Comparison of ENCODE assay signal across 21 cellular contexts in genomic region chr5:145975001-145975360, GRCh38. TPM values are rescaled to one million over a fixed set of nuclear protein-coding genes. Genes with fewer than 3 reads are reported as not detected.
DNase-seq lines count a peak whose midpoint lies in the region; ATAC-seq and TF ChIP-seq lines count a peak whose summit lies in the region.
"Had no signal": no experiment of that assay in that cellular context is flagged by ENCODE, and none has a peak within 500 bp of the region (broad histone marks: within the 10 kb centered on the region; RNA-seq: fewer than 3 reads in every experiment).

No MANE protein-coding gene starts in this region.

- H2AFZ ChIP-seq in GM23338 = no peak overlapping the region
- H2AFZ ChIP-seq: neural progenitor cell had no signal

- no TSS peak for BruUV-seq in MCF 10A (replicated peaks; lab: Mats Ljungman, UMichigan)

- no peaks in the 10 kb centered on the region for H3K36me3 ChIP-seq in breast epithelium
- H3K36me3 ChIP-seq in right lobe of liver = no peaks in the 10 kb centered on the region
- H3K36me3 ChIP-seq in tibial artery = no peaks in the 10 kb centered on the region
- H3K36me3 ChIP-seq in GM23338 (ENCODE audit: insufficient read depth) = no peaks in the 10 kb centered on the region
- H3K36me3 ChIP-seq in prostate gland = no peaks in the 10 kb centered on the region
- H3K36me3 ChIP-seq: neural progenitor cell, SJCRH30 had no signal

- H3K4me2 ChIP-seq in GM23338 = no peak overlapping the region
- H3K4me2 ChIP-seq: neural progenitor cell had no signal

- intact Hi-C loops in MCF 10A (cut with micrococcal nuclease) = loop anchor here (2.0 to 5.0 kb wide), 2 partner anchors 38 to 52 kb away; partner anchors contain the start of gene SH3RF2
- intact Hi-C loops in breast epithelium (cut with DNase I; ENCODE audit: low total_unique reads) = no loop called here
- intact Hi-C loops in right lobe of liver (cut with DNase I) = no loop called here
- intact Hi-C loops in tibial artery (cut with DNase I; ENCODE audit: low total_unique reads) = no loop called here
- intact Hi-C loops in prostate gland (cut with DNase I) = no loop called here

- H3K79me2 ChIP-seq in GM23338 (replicated peaks; ENCODE audit: insufficient read depth) = no peaks in the 10 kb centered on the region

- no peak for TF ChIP-seq POLR2A in breast epithelium (IDR thresholded peaks at IDR 0.05)
- no peak for TF ChIP-seq POLR2A in right lobe of liver (IDR thresholded peaks at IDR 0.05)
- TF ChIP-seq POLR2A in prostate gland (IDR thresholded peaks at IDR 0.05) = no peak

- no peak overlapping the region for H3K27ac ChIP-seq in breast epithelium
- peak overlapping the region; percentile 59 for H3K27ac ChIP-seq in epithelial cell of prostate
- H3K27ac ChIP-seq in right lobe of liver = peak overlapping the region in 2 of 3 donors; percentile 79 to 83
- H3K27ac ChIP-seq in tibial artery = peak overlapping the region; percentile 80 to 82
- H3K27ac ChIP-seq in GM23338 (ENCODE audit: low read depth) = no peak overlapping the region
- H3K27ac ChIP-seq in prostate gland = no peak overlapping the region
- H3K27ac ChIP-seq: neural progenitor cell, SJCRH30 had no signal

- H3K36me3 Mint-ChIP-seq in MCF 10A (ENCODE audit: insufficient read depth, unreplicated experiment) = no peaks in the 10 kb centered on the region
- H3K36me3 Mint-ChIP-seq in GM23338 (ENCODE audit: low read depth) = no peaks in the 10 kb centered on the region
- H3K36me3 Mint-ChIP-seq: activated naive CD4-positive, alpha-beta T cell treated with anti-CD3 and anti-CD28 coated beads, Interleukin-2, amount 50 U/mL, for 24 hours; neural progenitor cell; type B pancreatic cell had no signal

- H3K4me3 Mint-ChIP-seq in MCF 10A (ENCODE audit: unreplicated experiment) (no peak overlapping the region), GM23338 (no peak overlapping the region)
- H3K4me3 Mint-ChIP-seq: activated CD4-positive, alpha-beta T cell treated with anti-CD3 and anti-CD28 coated beads for 36 hours; activated naive CD4-positive, alpha-beta T cell treated with anti-CD3 and anti-CD28 coated beads, Interleukin-2, amount 50 U/mL, for 24 hours; neural progenitor cell; stimulated activated naive CD8-positive, alpha-beta T cell treated with anti-CD3 and anti-CD28 coated beads, Interleukin-15, Interleukin-2, amounts not matched to agents 100 ng/mL and 50 ng/mL, for 24 hours; T-helper 1 cell treated with Interleukin-12 subunit alpha and Interleukin-12 subunit beta and Interleukin-4 antibody, amounts not matched to agents 30 μg/mL and 1 μg/mL, for 36 hours; type B pancreatic cell had no signal

- no peaks in the 10 kb centered on the region for H3K9me3 Mint-ChIP-seq in MCF 10A (ENCODE audit: unreplicated experiment)
- H3K9me3 Mint-ChIP-seq in GM23338 = no peaks in the 10 kb centered on the region
- H3K9me3 Mint-ChIP-seq: activated naive CD4-positive, alpha-beta T cell treated with anti-CD3 and anti-CD28 coated beads, Interleukin-2, amount 50 U/mL, for 24 hours; neural progenitor cell; stimulated activated naive CD8-positive, alpha-beta T cell treated with anti-CD3 and anti-CD28 coated beads, Interleukin-15, Interleukin-2, amounts not matched to agents 100 ng/mL and 50 ng/mL, for 24 hours; type B pancreatic cell had no signal

- DNase-seq in MCF 10A (ENCODE audit: unreplicated experiment) = no peak
- no peak for DNase-seq in breast epithelium (ENCODE audit: low spot score in 2 of 2)
- no peak for DNase-seq in epithelial cell of prostate (ENCODE audit: low read depth, low spot score)
- DNase-seq in right lobe of liver = peak in 2 of 3 donors; percentile 74 to 89
- peak; percentile 57 to 89 for DNase-seq in tibial artery
- DNase-seq in GM23338 (ENCODE audit: low spot score) = no peak
- no peak for DNase-seq in prostate gland (ENCODE audit: low spot score)
- DNase-seq: COR-L47; glutamatergic neuron; NCI-H1092; NCI-H2029; stimulated activated CD4-positive, alpha-beta T cell treated with anti-CD3 and anti-CD28 coated beads, Interleukin-12 subunit alpha, Interleukin-12 subunit beta, amount 100 ng/mL, for 4 hours; stimulated activated CD4-positive, alpha-beta T cell treated with anti-CD3 and anti-CD28 coated beads, Interleukin-4, amount 100 ng/mL, for 4 hours had no signal

- H3K4me1 ChIP-seq in breast epithelium (no peaks in the 10 kb centered on the region), right lobe of liver (peaks cover 0 to 53% (median 21%) of the 10 kb centered on the region in 4 donors), tibial artery (peaks cover 0 to 42% (median 30%) of the 10 kb centered on the region in 4 donors), GM23338 (ENCODE audit: insufficient read depth) (no peaks in the 10 kb centered on the region), prostate gland (replicated peaks) (no peaks in the 10 kb centered on the region)
- H3K4me1 ChIP-seq: SJCRH30 had no signal

- peak overlapping the region; percentile 72 for H3K27ac Mint-ChIP-seq in MCF 10A (ENCODE audit: low read depth, unreplicated experiment)
- no peak overlapping the region for H3K27ac Mint-ChIP-seq in GM23338
- H3K27ac Mint-ChIP-seq: activated CD4-positive, alpha-beta T cell treated with anti-CD3 and anti-CD28 coated beads for 36 hours; activated naive CD4-positive, alpha-beta T cell treated with anti-CD3 and anti-CD28 coated beads, Interleukin-2, amount 50 U/mL, for 24 hours; neural progenitor cell; stimulated activated naive CD8-positive, alpha-beta T cell treated with anti-CD3 and anti-CD28 coated beads, Interleukin-15, Interleukin-2, amounts not matched to agents 100 ng/mL and 50 ng/mL, for 24 hours; T-helper 1 cell treated with Interleukin-12 subunit alpha and Interleukin-12 subunit beta and Interleukin-4 antibody, amounts not matched to agents 30 μg/mL and 1 μg/mL, for 36 hours had no signal

- H3K27me3 ChIP-seq in breast epithelium (no peaks in the 10 kb centered on the region), right lobe of liver (no peaks in the 10 kb centered on the region), tibial artery (no peaks in the 10 kb centered on the region), GM23338 (ENCODE audit: insufficient read depth) (no peaks in the 10 kb centered on the region), prostate gland (replicated peaks; ENCODE audit: insufficient read depth) (no peaks in the 10 kb centered on the region)
- H3K27me3 ChIP-seq: neural progenitor cell, SJCRH30 had no signal

- H3K4me3 ChIP-seq in breast epithelium = no peak overlapping the region
- H3K4me3 ChIP-seq in right lobe of liver = no peak overlapping the region
- H3K4me3 ChIP-seq in tibial artery = no peak overlapping the region
- H3K4me3 ChIP-seq in GM23338 = no peak overlapping the region
- no peak overlapping the region for H3K4me3 ChIP-seq in prostate gland
- H3K4me3 ChIP-seq: neural progenitor cell, SJCRH30 had no signal

- H3F3A ChIP-seq in GM23338 (replicated peaks; ENCODE audit: low read depth) = no peaks in the 10 kb centered on the region

- peaks cover 59% of the 10 kb centered on the region for H3K4me1 Mint-ChIP-seq in MCF 10A (ENCODE audit: insufficient read depth, unreplicated experiment)
- H3K4me1 Mint-ChIP-seq in GM23338 = peaks cover 2% of the 10 kb centered on the region; the same call in 1 of the 3 replicates
- H3K4me1 Mint-ChIP-seq: activated naive CD4-positive, alpha-beta T cell treated with anti-CD3 and anti-CD28 coated beads, Interleukin-2, amount 50 U/mL, for 24 hours had no signal

- H3K27me3 Mint-ChIP-seq in MCF 10A (ENCODE audit: insufficient read depth, unreplicated experiment) (no peaks in the 10 kb centered on the region), GM23338 (ENCODE audit: insufficient read depth, low read depth, poor library complexity) (no peaks in the 10 kb centered on the region)
- H3K27me3 Mint-ChIP-seq: activated naive CD4-positive, alpha-beta T cell treated with anti-CD3 and anti-CD28 coated beads, Interleukin-2, amount 50 U/mL, for 24 hours; type B pancreatic cell had no signal

- peak; percentile 4 to 83 (median 72) for ATAC-seq in right lobe of liver
- no peak for ATAC-seq in GM23338
- no peak for ATAC-seq in HG03442 (IDR thresholded peaks at IDR 0.05; ENCODE audit: unreplicated experiment)
- ATAC-seq: activated CD4-positive, alpha-beta T cell treated with anti-CD3 and anti-CD28 coated beads for 36 hours had no signal

- POLR2A ChIA-PET in MCF 10A (lab: Yijun Ruan, JAX) = interaction anchor here (0.8 to 2.8 kb wide), 13 partner anchors 9 to 66 kb away, joined by 3 to 25 read pairs (median 4); partner anchors contain the start of gene SH3RF2

- TF ChIP-seq CTCF in MCF 10A (IDR thresholded peaks at IDR 0.05; ENCODE audit: unreplicated experiment) = no peak
- TF ChIP-seq CTCF in breast epithelium (IDR thresholded peaks at IDR 0.05) = no peak
- TF ChIP-seq CTCF in right lobe of liver (IDR thresholded peaks at IDR 0.05) = no peak
- TF ChIP-seq CTCF in tibial artery (IDR thresholded peaks at IDR 0.05) = no peak
- TF ChIP-seq CTCF in GM23338 (conservative IDR thresholded peaks at IDR 0.05; ENCODE audit: low read depth in 2 of 2) = no peak
- no peak for TF ChIP-seq CTCF in prostate gland (IDR thresholded peaks at IDR 0.05)

- H3K9me2 ChIP-seq in GM23338 (ENCODE audit: insufficient read depth) = peaks cover 6% of the 10 kb centered on the region

- CTCF ChIA-PET in MCF 10A (lab: Yijun Ruan, JAX) = interaction anchor here (0.6 to 2.5 kb wide), 7 partner anchors 29 to 1775 kb away, joined by 3 to 8 read pairs (median 4); no protein-coding TSS in a partner anchor

- H3K9me3 ChIP-seq in breast epithelium (no peaks in the 10 kb centered on the region), right lobe of liver (no peaks in the 10 kb centered on the region), tibial artery (no peaks in the 10 kb centered on the region), prostate gland (no peaks in the 10 kb centered on the region)
- H3K9me3 ChIP-seq: SJCRH30 had no signal

- WGBS in right lobe of liver (ENCODE audit: insufficient coverage, low coverage, low lambda C conversion rate, missing lambda C conversion rate) = 42% methylated on average over 3 of the region's 3 CpGs
- WGBS in prostate gland = 79% methylated on average over 3 of the region's 3 CpGs

- H4K20me1 ChIP-seq in GM23338 (replicated peaks; ENCODE audit: insufficient read depth) = no peaks in the 10 kb centered on the region

TF ChIP-seq in GM23338, 12 proteins besides CTCF, POLR2A, EP300 and RAD21 (continues in another document):
- TF ChIP-seq STAT1 (IDR thresholded peaks at IDR 0.05; ENCODE audit: unreplicated experiment) (no peak), POLR2AphosphoS5 (IDR thresholded peaks at IDR 0.05; ENCODE audit: low read depth) (no peak)

RNA-seq across cellular contexts. Expression of gene SH3RF2, which starts 38.6 kb away (rescaled TPM):
- total RNA-seq in MCF 10A (2022) (14.9 and 29.6 TPM in 2 replicates), breast epithelium (1 to 10 TPM; 6.6 to 9.5 (median 9.4) TPM), right lobe of liver (10 to 100 TPM in 2 of 6 experiments, 1 to 10 TPM in 4; 2.7 to 20.6 (median 5.8) TPM), prostate gland (10 to 100 TPM; 18.2 to 43.9 TPM)
- total RNA-seq in GM23338 (2014; rRNA removed; shearing (Covaris generic)) = 1.1 and 2.4 TPM in 2 replicates
- 0.80 and 1.7 TPM in 2 replicates for polyA plus RNA-seq in GM23338 (2016; fragmentation: Nextera tagmentation; extraction: Ambion mirVana)
- total RNA-seq: SJCRH30 had no signal

Comparison
In these comparisons a context has a peak if more than half of its experiments do, and no peak if none do; other contexts are left out.
1. DNase-seq: peak in right lobe of liver (2 of 3) and tibial artery (2 of 2); none in MCF 10A (single experiment), breast epithelium (0 of 2), epithelial cell of prostate (single experiment), GM23338 (single experiment) and prostate gland (single experiment).
2. H3K27ac ChIP-seq: peak in epithelial cell of prostate (single experiment), right lobe of liver (2 of 3) and tibial artery (2 of 2); none in breast epithelium (0 of 2), GM23338 (single experiment) and prostate gland (0 of 2).
3. ATAC-seq: peak in right lobe of liver (4 of 4); none in GM23338 (single experiment) and HG03442 (single experiment).